8 cellular contexts compared by ENCODE assay signal in the genomic region with DNA sequence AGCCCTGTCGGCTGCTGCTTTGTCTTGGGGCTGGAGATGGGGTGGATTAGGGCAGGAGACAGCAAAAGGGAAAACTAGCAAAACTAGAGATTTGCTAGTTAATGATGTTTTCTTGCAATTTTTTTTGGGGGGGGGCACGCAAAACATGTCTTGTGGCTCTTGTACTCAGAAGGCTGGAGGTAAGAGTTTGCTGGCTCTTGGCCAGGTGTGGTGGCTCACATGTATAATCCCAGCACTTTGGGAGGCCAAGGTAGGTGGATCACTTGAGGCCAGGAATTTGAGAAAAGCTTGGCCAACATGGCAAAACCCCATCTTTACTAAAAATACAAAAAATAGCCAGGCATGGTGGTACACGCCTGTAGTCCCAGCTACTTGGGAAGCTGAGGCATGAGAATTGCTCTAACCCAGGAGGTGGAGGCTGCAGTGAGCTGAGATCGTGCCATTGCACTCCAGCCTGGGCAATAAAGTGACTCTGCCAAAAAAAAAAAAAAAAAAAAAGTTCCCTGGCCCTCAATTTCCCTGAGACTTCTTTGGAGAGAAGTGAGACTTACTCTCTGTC.
DNase-seq lines count a peak whose midpoint lies in the region; ATAC-seq, FAIRE-seq and TF ChIP-seq lines count a peak whose summit lies in the region.
"Not testable (repeated sequence)": the region's sequence is repeated elsewhere in the genome, so short reads cannot be mapped to it uniquely, and the experiment has no call there.

No MANE protein-coding gene starts in this region.

- TF ChIP-seq POLR2A in A549 (IDR thresholded peaks at IDR 0.05; ENCODE audit: low read length); GM12878 (IDR thresholded peaks at IDR 0.05; ENCODE audit: low read depth, low read length); right lobe of liver (IDR thresholded peaks at IDR 0.05): not testable (repeated sequence)

- H2BK120ac ChIP-seq in neuronal stem cell (ENCODE audit: low read depth, low read length), result not testable (repeated sequence)

- not testable (repeated sequence) for H3F3A ChIP-seq in PC-3 (ENCODE audit: low read length, unreplicated experiment)

- in situ Hi-C loops in GM12878 (cut with MboI), result loop anchor here (5.0 kb wide), 2 partner anchors 253 to 418 kb away; no protein-coding TSS in a partner anchor

- not testable (repeated sequence) for TF ChIP-seq EP300 in A549 (IDR thresholded peaks at IDR 0.05); GM12878 (IDR thresholded peaks at IDR 0.05; ENCODE audit: borderline replicate concordance in 1 of 2, control insufficient read depth in 1 of 2, low read depth in 2 of 2, low read length in 2 of 2)

- SMC1A ChIA-PET in GM12878 (lab: Charles Lee; ENCODE audit: uncharacterized antibody, unreplicated experiment), result interaction anchor here (0.6 to 13.2 kb wide), 49 partner anchors 9 to 1537 kb away, joined by 3 to 351 read pairs (median 7); no protein-coding TSS in a partner anchor

- CTCF ChIA-PET in A549 (lab: Yijun Ruan, JAX), result interaction anchor here (0.6 to 13.6 kb wide), 77 partner anchors 9 to 832 kb away, joined by 3 to 433 read pairs (median 6); a partner anchor contains a TSS
- CTCF ChIA-PET in HEK293T (lab: Yijun Ruan, JAX), result interaction anchor here (0.6 to 2.7 kb wide), 19 partner anchors 9 to 536 kb away, joined by 3 to 22 read pairs (median 5); no protein-coding TSS in a partner anchor
- CTCF ChIA-PET in PC-3 (lab: Charles Lee), result interaction anchor here (0.6 to 3.7 kb wide), 9 partner anchors 88 to 859 kb away, joined by 3 to 48 read pairs (median 5); a partner anchor contains a TSS
- CTCF ChIA-PET in GM12878 (lab: Yijun Ruan, JAX), result interaction anchor here (0.6 to 12.6 kb wide), 50 partner anchors 9 to 702 kb away, joined by 3 to 336 read pairs (median 5); no protein-coding TSS in a partner anchor

- POLR2A ChIA-PET in A549 (lab: Yijun Ruan, JAX), result interaction anchor here (0.7 to 1.9 kb wide), 5 partner anchors 13 to 464 kb away, joined by 3 to 7 read pairs (median 4); no protein-coding TSS in a partner anchor
- POLR2A ChIA-PET in HEK293T (lab: Yijun Ruan, JAX), result not testable (repeated sequence)
- POLR2A ChIA-PET in PC-3 (lab: Charles Lee; ENCODE audit: unreplicated experiment), result interaction anchor here (0.7 kb wide), 1 partner anchor 120 kb away, joined by 9 read pairs; no protein-coding TSS in a partner anchor
- POLR2A ChIA-PET in GM12878 (lab: Charles Lee), result interaction anchor here (0.6 to 1.5 kb wide), 4 partner anchors 244 to 458 kb away, joined by 3 to 6 read pairs (median 5); no protein-coding TSS in a partner anchor

- peak overlapping the region in 1 of 2 experiments; percentile 3; a peak in 1 of 6 replicates for H3K27ac ChIP-seq in A549
- H3K27ac ChIP-seq in PC-3 (ENCODE audit: low read length); GM12878 (ENCODE audit: control insufficient read depth, insufficient read depth); right lobe of liver; neuronal stem cell (replicated peaks; ENCODE audit: low read length): not testable (repeated sequence)
- H3K27ac ChIP-seq in heart right ventricle, result peak overlapping the region in 6 of 10 donors; percentile 8 to 69 (median 66)

- not testable (repeated sequence) for H3K36me3 ChIP-seq in PC-3 (ENCODE audit: low read depth, low read length); GM12878 (ENCODE audit: control insufficient read depth in 2 of 2, insufficient read depth in 2 of 2, low read length in 1 of 2); heart right ventricle; right lobe of liver; neuronal stem cell (replicated peaks in 1 of 2; ENCODE audit: control insufficient read depth in 2 of 2, insufficient read depth in 2 of 2, low read length in 2 of 2)

- H2AFZ ChIP-seq in PC-3 (ENCODE audit: low read length); GM12878 (ENCODE audit: control insufficient read depth, low read depth, low read length): not testable (repeated sequence)
- peak overlapping the region; percentile 8 for H2AFZ ChIP-seq in neuronal stem cell (ENCODE audit: low read length)

- not testable (repeated sequence) for H3K9me3 ChIP-seq in A549; PC-3 (ENCODE audit: low read length); GM12878 (replicated peaks; ENCODE audit: control insufficient read depth, insufficient read depth, low read length); heart right ventricle; right lobe of liver; neuronal stem cell (replicated peaks in 1 of 2; ENCODE audit: control insufficient read depth in 2 of 2, insufficient read depth in 1 of 2, low read depth in 1 of 2, low read length in 2 of 2)

- H3K9me2 ChIP-seq in PC-3 (replicated peaks; ENCODE audit: low read length), result not testable (repeated sequence)

- not testable (repeated sequence) for H3K4me3 ChIP-seq in A549; PC-3 (ENCODE audit: low read length); GM12878; heart right ventricle; right lobe of liver; neuronal stem cell (ENCODE audit: low read length in 2 of 2)

- not testable (repeated sequence) for H3K9me3 Mint-ChIP-seq in stimulated activated naive B cell treated with anti-CD40 and anti-IgM and Interleukin-4, amounts not matched to agents 10 μg/mL and 1 μg/mL and 100 μg/mL, for 72 hours

- H3K14ac ChIP-seq in neuronal stem cell (ENCODE audit: low read length), result not testable (repeated sequence)

- not testable (repeated sequence) for H3K4me1 Mint-ChIP-seq in stimulated activated naive B cell treated with anti-CD40 and anti-IgM and Interleukin-4, amounts not matched to agents 10 μg/mL and 1 μg/mL and 100 μg/mL, for 72 hours

- not testable (repeated sequence) for H2BK12ac ChIP-seq in neuronal stem cell (ENCODE audit: low read length)

- peak in 1 of 2 experiments; percentile 65; a peak in 3 of 6 replicates for ATAC-seq in A549
- ATAC-seq in PC-3, result peak; percentile 6; the same call in 1 of the 2 replicates
- ATAC-seq in GM12878, result peak; percentile 38
- peak in 5 of 8 donors; percentile 22 to 58 (median 29) for ATAC-seq in heart right ventricle
- ATAC-seq in right lobe of liver, result peak in 3 of 4 donors; percentile 12 to 44 (median 14)
- ATAC-seq in stimulated activated naive B cell treated with anti-CD40 and anti-IgM and Interleukin-4, amounts not matched to agents 10 μg/mL and 1 μg/mL and 100 μg/mL, for 72 hours (replicated peaks), result peak; percentile 25 to 31

- H2AK5ac ChIP-seq in neuronal stem cell (ENCODE audit: low read depth, low read length), result not testable (repeated sequence)

- TF ChIP-seq CTCF in A549 (IDR thresholded peaks at IDR 0.05); PC-3 (conservative IDR thresholded peaks at IDR 0.05; ENCODE audit: low read depth, low read length); GM12878 (IDR thresholded peaks at IDR 0.05 in 2 of 3, conservative IDR thresholded peaks at IDR 0.05 in 1 of 3; ENCODE audit: control insufficient read depth in 2 of 3, extremely low read depth in 1 of 3, insufficient read depth in 1 of 3, low read depth in 3 of 3, low read length in 3 of 3); heart right ventricle (IDR thresholded peaks at IDR 0.05); right lobe of liver (IDR thresholded peaks at IDR 0.05): not testable (repeated sequence)

- not testable (repeated sequence) for H3K36me3 Mint-ChIP-seq in stimulated activated naive B cell treated with anti-CD40 and anti-IgM and Interleukin-4, amounts not matched to agents 10 μg/mL and 1 μg/mL and 100 μg/mL, for 72 hours

- H2BK5ac ChIP-seq in neuronal stem cell (ENCODE audit: low read length), result not testable (repeated sequence)

- not testable (repeated sequence) for H3K18ac ChIP-seq in neuronal stem cell (ENCODE audit: low read length)

- H4K20me1 ChIP-seq in PC-3 (ENCODE audit: low read length); GM12878 (ENCODE audit: control insufficient read depth, insufficient read depth): not testable (repeated sequence)

- intact Hi-C loops in PC-3 (cut with micrococcal nuclease) (loop anchor here (1.0 to 10.0 kb wide), 6 partner anchors 128 to 463 kb away; no protein-coding TSS in a partner anchor), GM12878 (cut with micrococcal nuclease; ENCODE audit: unreplicated experiment) (loop anchor here (1.0 to 5.0 kb wide), 7 partner anchors 157 to 478 kb away; a partner anchor contains a TSS), heart right ventricle (cut with DNase I) (loop anchor here (2.0 to 10.0 kb wide), 10 partner anchors 111 to 463 kb away; a partner anchor contains a TSS), right lobe of liver (cut with DNase I) (loop anchor here (5.0 to 10.0 kb wide), 2 partner anchors 418 to 421 kb away; no protein-coding TSS in a partner anchor)

- not testable (repeated sequence) for BruUV-seq in PC-3 (replicated peaks; lab: Mats Ljungman, UMichigan); GM12878 (replicated peaks; lab: Mats Ljungman, UMichigan)

- H3K4me2 ChIP-seq in A549 (peak overlapping the region; percentile 21; the same call in 1 of the 3 replicates), PC-3 (ENCODE audit: low read length) (peak overlapping the region; percentile 25; the same call in 1 of the 2 replicates)
- not testable (repeated sequence) for H3K4me2 ChIP-seq in GM12878 (ENCODE audit: control insufficient read depth, insufficient read depth); neuronal stem cell (ENCODE audit: insufficient read depth, low read length, poor library complexity, severe bottlenecking)

- RAD21 ChIA-PET in GM12878 (lab: Charles Lee; ENCODE audit: unreplicated experiment), result interaction anchor here (0.6 to 11.7 kb wide), 39 partner anchors 9 to 861 kb away, joined by 3 to 291 read pairs (median 7); a partner anchor contains a TSS

- H4K8ac ChIP-seq in neuronal stem cell (ENCODE audit: low read depth, low read length), result not testable (repeated sequence)

- H2BK15ac ChIP-seq in neuronal stem cell (ENCODE audit: low read length), result not testable (repeated sequence)

- WGBS in A549 (ENCODE audit: missing lambda C conversion rate), result 50% methylated on average over 4 of the region's 4 CpGs
- WGBS in GM12878 (ENCODE audit: insufficient coverage, insufficient replicate concordance, low lambda C conversion rate, missing lambda C conversion rate), result 34% methylated on average over 4 of the region's 4 CpGs
- 72 to 83% methylated on average over 4 of the region's 4 CpGs for WGBS in heart right ventricle, 2 donors
- 64% methylated on average over 4 of the region's 4 CpGs for WGBS in right lobe of liver (ENCODE audit: insufficient coverage, low coverage, low lambda C conversion rate, missing lambda C conversion rate)
- no CpG with 5 or more reads among the region's 4 CpGs for WGBS in neuronal stem cell (ENCODE audit: extremely low coverage in 2 of 2, insufficient read length in 2 of 2, insufficient replicate concordance in 1 of 2), 2 donors

- H3K4me3 Mint-ChIP-seq in stimulated activated naive B cell treated with anti-CD40 and anti-IgM and Interleukin-4, amounts not matched to agents 10 μg/mL and 1 μg/mL and 100 μg/mL, for 72 hours, result not testable (repeated sequence)

- not testable (repeated sequence) for H3K4me1 ChIP-seq in A549; GM12878 (ENCODE audit: control insufficient read depth, insufficient read depth, low read length); right lobe of liver; neuronal stem cell (ENCODE audit: control insufficient read depth in 2 of 2, insufficient read depth in 1 of 2, low read depth in 1 of 2, low read length in 2 of 2)
- H3K4me1 ChIP-seq in PC-3 (ENCODE audit: insufficient read depth, low read length) (peaks cover 11% of the 10 kb centered on the region; the same call in 1 of the 2 replicates), heart right ventricle (peaks cover 0 to 19% (median 14%) of the 10 kb centered on the region in 9 donors)

- H3K23ac ChIP-seq in neuronal stem cell (ENCODE audit: low read depth, low read length, poor library complexity), result not testable (repeated sequence)

- H3K79me2 ChIP-seq in PC-3 (ENCODE audit: low read length); GM12878 (ENCODE audit: control insufficient read depth, insufficient read depth, low read length): not testable (repeated sequence)

- TF ChIP-seq RAD21 in A549 (conservative IDR thresholded peaks at IDR 0.05 in 1 of 2, IDR thresholded peaks at IDR 0.05 in 1 of 2); GM12878 (IDR thresholded peaks at IDR 0.05; ENCODE audit: insufficient read depth, low read depth, low read length): not testable (repeated sequence)

- peaks cover 15 to 18% of the 10 kb centered on the region in 2 donors for H3K27me3 Mint-ChIP-seq in stimulated activated naive B cell treated with anti-CD40 and anti-IgM and Interleukin-4, amounts not matched to agents 10 μg/mL and 1 μg/mL and 100 μg/mL, for 72 hours

- not testable (repeated sequence) for H3K27ac Mint-ChIP-seq in stimulated activated naive B cell treated with anti-CD40 and anti-IgM and Interleukin-4, amounts not matched to agents 10 μg/mL and 1 μg/mL and 100 μg/mL, for 72 hours

- not testable (repeated sequence) for DNase-seq in A549 (ENCODE audit: low read depth in 1 of 2, low spot score in 1 of 2); HEK293T (ENCODE audit: extremely low spot score); PC-3; GM12878 (ENCODE audit: low read depth, low spot score); heart right ventricle; right lobe of liver; neuronal stem cell (ENCODE audit: low spot score); stimulated activated naive B cell treated with anti-CD40 and anti-IgM and Interleukin-4, amounts not matched to agents 10 μg/mL and 1 μg/mL and 100 μg/mL, for 72 hours

- not testable (repeated sequence) for H3K27me3 ChIP-seq in PC-3 (ENCODE audit: low read length); GM12878 (replicated peaks in 1 of 2; ENCODE audit: control insufficient read depth in 2 of 2, insufficient read depth in 2 of 2, low read length in 1 of 2); heart right ventricle; right lobe of liver; neuronal stem cell (ENCODE audit: control insufficient read depth in 3 of 3, insufficient read depth in 3 of 3, low read depth in 1 of 3, low read length in 3 of 3)

- not testable (repeated sequence) for H3K79me1 ChIP-seq in neuronal stem cell (ENCODE audit: low read depth, low read length)

- not testable (repeated sequence) for H4K91ac ChIP-seq in neuronal stem cell (ENCODE audit: low read depth, low read length, poor library complexity)

- not testable (repeated sequence) for H3K9ac ChIP-seq in PC-3 (ENCODE audit: low read length); GM12878 (ENCODE audit: control insufficient read depth, insufficient read depth, low read length); neuronal stem cell (ENCODE audit: low read depth, low read length, poor library complexity)

- not testable (repeated sequence) for H3K4ac ChIP-seq in neuronal stem cell (ENCODE audit: low read length)

- not testable (repeated sequence) for FAIRE-seq in A549 (lab: Jason Lieb, UNC); GM12878 (lab: Jason Lieb, UNC)
